Comparison of ENCODE assay signal across 1 cellular context in the genomic region with DNA sequence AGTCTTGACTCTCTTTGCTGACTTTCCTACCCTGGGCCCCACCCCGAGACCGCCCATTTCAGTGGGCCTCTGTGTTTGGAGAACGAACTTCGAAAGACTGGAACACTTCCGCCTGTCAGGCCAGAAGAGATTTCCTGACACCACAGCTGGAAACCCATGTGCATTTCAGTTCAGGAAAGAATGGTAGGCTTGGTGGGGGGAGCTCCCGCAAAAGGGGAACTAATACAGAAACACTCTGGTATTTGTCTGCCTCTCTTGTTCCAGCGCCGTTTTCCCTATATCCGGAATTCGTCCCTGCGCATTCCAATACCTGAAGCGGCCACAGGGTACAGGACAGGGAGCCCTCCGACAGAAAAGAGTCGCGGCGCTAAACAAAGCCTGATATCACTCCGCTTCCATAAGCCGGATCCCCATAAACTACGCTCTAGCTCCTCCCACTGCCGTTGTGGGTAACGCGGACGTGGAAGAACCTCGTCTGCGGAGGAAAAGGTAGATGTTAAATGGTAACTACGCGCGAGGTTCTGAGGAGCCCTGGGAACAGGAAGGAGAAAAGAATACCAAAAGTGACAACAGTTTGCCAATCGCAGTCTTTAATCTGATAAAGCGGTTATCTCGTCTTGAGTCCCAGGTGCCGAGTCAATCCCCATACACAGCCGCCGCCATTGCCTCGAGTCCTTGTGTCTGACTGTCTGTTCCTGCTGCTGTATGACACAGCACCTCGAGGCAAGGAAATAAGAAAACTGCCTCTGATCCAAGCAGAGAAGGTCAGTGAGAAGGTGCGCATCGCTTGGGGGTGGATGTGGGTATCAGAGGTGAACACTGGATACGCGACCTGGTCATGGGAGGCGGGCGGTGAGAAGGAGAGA.
TF ChIP-seq lines count a peak whose summit lies in the region.

A gene (plus strand): TSS at position 432 of the 866 bp plus-strand sequence. CDS start 2,627 bp downstream, outside the sequence.

TF ChIP-seq in HepG2, 621 proteins besides CTCF, POLR2A, EP300 and RAD21 (continued from another document and continues in another):
- TF ChIP-seq, protein P1, sequence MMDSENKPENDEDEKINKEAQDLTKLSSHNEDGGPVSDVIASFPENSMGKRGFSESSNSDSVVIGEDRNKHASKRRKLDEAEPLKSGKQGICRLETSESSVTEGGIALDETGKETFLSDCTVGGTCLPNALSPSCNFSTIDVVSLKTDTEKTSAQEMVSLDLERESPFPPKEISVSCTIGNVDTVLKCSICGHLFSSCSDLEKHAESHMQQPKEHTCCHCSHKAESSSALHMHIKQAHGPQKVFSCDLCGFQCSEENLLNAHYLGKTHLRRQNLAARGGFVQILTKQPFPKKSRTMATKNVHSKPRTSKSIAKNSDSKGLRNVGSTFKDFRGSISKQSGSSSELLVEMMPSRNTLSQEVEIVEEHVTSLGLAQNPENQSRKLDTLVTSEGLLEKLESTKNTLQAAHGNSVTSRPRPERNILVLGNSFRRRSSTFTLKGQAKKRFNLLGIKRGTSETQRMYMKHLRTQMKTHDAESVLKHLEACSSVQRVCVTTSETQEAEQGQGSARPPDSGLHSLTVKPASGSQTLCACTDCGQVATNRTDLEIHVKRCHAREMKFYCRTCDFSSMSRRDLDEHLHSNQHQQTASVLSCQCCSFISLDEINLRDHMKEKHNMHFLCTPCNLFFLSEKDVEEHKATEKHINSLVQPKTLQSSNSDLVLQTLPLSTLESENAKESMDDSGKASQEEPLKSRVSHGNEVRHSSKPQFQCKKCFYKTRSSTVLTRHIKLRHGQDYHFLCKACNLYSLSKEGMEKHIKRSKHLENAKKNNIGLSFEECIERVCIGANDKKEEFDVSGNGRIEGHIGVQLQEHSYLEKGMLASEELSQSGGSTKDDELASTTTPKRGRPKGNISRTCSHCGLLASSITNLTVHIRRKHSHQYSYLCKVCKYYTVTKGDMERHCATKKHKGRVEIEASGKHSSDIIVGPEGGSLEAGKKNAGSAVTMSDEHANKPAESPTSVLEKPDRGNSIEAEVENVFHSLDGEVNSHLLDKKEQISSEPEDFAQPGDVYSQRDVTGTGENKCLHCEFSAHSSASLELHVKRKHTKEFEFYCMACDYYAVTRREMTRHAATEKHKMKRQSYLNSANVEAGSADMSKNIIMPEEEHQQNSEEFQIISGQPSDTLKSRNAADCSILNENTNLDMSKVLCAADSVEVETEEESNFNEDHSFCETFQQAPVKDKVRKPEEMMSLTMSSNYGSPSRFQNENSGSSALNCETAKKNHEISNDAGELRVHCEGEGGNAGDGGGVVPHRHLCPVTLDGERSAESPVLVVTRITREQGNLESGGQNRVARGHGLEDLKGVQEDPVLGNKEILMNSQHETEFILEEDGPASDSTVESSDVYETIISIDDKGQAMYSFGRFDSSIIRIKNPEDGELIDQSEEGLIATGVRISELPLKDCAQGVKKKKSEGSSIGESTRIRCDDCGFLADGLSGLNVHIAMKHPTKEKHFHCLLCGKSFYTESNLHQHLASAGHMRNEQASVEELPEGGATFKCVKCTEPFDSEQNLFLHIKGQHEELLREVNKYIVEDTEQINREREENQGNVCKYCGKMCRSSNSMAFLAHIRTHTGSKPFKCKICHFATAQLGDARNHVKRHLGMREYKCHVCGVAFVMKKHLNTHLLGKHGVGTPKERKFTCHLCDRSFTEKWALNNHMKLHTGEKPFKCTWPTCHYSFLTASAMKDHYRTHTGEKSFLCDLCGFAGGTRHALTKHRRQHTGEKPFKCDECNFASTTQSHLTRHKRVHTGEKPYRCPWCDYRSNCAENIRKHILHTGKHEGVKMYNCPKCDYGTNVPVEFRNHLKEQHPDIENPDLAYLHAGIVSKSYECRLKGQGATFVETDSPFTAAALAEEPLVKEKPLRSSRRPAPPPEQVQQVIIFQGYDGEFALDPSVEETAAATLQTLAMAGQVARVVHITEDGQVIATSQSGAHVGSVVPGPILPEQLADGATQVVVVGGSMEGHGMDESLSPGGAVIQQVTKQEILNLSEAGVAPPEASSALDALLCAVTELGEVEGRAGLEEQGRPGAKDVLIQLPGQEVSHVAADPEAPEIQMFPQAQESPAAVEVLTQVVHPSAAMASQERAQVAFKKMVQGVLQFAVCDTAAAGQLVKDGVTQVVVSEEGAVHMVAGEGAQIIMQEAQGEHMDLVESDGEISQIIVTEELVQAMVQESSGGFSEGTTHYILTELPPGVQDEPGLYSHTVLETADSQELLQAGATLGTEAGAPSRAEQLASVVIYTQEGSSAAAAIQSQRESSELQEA (CRISPR knock-in tag; IDR thresholded peaks at IDR 0.05; ENCODE audit: not compliant biosample characterization): no peak
- TF ChIP-seq ETV6 (CRISPR knock-in tag; conservative IDR thresholded peaks at IDR 0.05): no peak
- no peak for TF ChIP-seq GABPA (IDR thresholded peaks at IDR 0.05; ENCODE audit: low read depth, low read length)
- TF ChIP-seq GABPA (CRISPR knock-in tag; IDR thresholded peaks at IDR 0.05; ENCODE audit: low read depth): peak; percentile 22; the same call in 1 of the 2 replicates
- TF ChIP-seq, protein P2, sequence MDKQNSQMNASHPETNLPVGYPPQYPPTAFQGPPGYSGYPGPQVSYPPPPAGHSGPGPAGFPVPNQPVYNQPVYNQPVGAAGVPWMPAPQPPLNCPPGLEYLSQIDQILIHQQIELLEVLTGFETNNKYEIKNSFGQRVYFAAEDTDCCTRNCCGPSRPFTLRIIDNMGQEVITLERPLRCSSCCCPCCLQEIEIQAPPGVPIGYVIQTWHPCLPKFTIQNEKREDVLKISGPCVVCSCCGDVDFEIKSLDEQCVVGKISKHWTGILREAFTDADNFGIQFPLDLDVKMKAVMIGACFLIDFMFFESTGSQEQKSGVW (CRISPR knock-in tag; IDR thresholded peaks at IDR 0.05; ENCODE audit: borderline replicate concordance): no peak
- TF ChIP-seq, protein P3, sequence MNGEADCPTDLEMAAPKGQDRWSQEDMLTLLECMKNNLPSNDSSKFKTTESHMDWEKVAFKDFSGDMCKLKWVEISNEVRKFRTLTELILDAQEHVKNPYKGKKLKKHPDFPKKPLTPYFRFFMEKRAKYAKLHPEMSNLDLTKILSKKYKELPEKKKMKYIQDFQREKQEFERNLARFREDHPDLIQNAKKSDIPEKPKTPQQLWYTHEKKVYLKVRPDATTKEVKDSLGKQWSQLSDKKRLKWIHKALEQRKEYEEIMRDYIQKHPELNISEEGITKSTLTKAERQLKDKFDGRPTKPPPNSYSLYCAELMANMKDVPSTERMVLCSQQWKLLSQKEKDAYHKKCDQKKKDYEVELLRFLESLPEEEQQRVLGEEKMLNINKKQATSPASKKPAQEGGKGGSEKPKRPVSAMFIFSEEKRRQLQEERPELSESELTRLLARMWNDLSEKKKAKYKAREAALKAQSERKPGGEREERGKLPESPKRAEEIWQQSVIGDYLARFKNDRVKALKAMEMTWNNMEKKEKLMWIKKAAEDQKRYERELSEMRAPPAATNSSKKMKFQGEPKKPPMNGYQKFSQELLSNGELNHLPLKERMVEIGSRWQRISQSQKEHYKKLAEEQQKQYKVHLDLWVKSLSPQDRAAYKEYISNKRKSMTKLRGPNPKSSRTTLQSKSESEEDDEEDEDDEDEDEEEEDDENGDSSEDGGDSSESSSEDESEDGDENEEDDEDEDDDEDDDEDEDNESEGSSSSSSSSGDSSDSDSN (CRISPR knock-in tag; IDR thresholded peaks at IDR 0.05): peak; percentile 40; the same call in 1 of the 2 replicates
- 0 out of 2 replicates have a peak, but pooled peaks have one; percentile 22 for TF ChIP-seq RXRB (CRISPR knock-in tag; IDR thresholded peaks at IDR 0.05; ENCODE audit: borderline replicate concordance)
- TF ChIP-seq MED8 (CRISPR knock-in tag; IDR thresholded peaks at IDR 0.05; ENCODE audit: insufficient replicate concordance): no peak
- TF ChIP-seq GATAD1 (CRISPR knock-in tag; IDR thresholded peaks at IDR 0.05): no peak
- TF ChIP-seq ZMYM4 (CRISPR knock-in tag; IDR thresholded peaks at IDR 0.05): peak; percentile 84
- TF ChIP-seq, protein P4, sequence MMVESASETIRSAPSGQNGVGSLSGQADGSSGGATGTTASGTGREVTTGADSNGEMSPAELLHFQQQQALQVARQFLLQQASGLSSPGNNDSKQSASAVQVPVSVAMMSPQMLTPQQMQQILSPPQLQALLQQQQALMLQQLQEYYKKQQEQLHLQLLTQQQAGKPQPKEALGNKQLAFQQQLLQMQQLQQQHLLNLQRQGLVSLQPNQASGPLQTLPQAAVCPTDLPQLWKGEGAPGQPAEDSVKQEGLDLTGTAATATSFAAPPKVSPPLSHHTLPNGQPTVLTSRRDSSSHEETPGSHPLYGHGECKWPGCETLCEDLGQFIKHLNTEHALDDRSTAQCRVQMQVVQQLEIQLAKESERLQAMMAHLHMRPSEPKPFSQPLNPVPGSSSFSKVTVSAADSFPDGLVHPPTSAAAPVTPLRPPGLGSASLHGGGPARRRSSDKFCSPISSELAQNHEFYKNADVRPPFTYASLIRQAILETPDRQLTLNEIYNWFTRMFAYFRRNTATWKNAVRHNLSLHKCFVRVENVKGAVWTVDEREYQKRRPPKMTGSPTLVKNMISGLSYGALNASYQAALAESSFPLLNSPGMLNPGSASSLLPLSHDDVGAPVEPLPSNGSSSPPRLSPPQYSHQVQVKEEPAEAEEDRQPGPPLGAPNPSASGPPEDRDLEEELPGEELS (CRISPR knock-in tag; IDR thresholded peaks at IDR 0.05): no peak
- TF ChIP-seq, protein P5, sequence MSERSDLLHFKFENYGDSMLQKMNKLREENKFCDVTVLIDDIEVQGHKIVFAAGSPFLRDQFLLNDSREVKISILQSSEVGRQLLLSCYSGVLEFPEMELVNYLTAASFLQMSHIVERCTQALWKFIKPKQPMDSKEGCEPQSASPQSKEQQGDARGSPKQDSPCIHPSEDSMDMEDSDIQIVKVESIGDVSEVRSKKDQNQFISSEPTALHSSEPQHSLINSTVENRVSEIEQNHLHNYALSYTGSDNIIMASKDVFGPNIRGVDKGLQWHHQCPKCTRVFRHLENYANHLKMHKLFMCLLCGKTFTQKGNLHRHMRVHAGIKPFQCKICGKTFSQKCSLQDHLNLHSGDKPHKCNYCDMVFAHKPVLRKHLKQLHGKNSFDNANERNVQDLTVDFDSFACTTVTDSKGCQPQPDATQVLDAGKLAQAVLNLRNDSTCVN (CRISPR knock-in tag; IDR thresholded peaks at IDR 0.05; ENCODE audit: borderline replicate concordance): no peak
- TF ChIP-seq TBP (CRISPR knock-in tag; IDR thresholded peaks at IDR 0.05): no peak
- no peak; the same call in 1 of the 2 replicates for TF ChIP-seq ZSCAN31 (CRISPR knock-in tag; IDR thresholded peaks at IDR 0.05; ENCODE audit: low read depth)
- TF ChIP-seq, protein P6, sequence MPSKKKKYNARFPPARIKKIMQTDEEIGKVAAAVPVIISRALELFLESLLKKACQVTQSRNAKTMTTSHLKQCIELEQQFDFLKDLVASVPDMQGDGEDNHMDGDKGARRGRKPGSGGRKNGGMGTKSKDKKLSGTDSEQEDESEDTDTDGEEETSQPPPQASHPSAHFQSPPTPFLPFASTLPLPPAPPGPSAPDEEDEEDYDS (CRISPR knock-in tag; IDR thresholded peaks at IDR 0.05): peak; percentile 62; the same call in 1 of the 2 replicates
- TF ChIP-seq BCL6 (CRISPR knock-in tag; IDR thresholded peaks at IDR 0.05): 0 out of 2 replicates have a peak, but pooled peaks have one; percentile 2
- TF ChIP-seq FOXM1 (CRISPR knock-in tag; IDR thresholded peaks at IDR 0.05): no peak
- TF ChIP-seq ZNF33B (CRISPR knock-in tag; IDR thresholded peaks at IDR 0.05): no peak
- no peak for TF ChIP-seq JUND (CRISPR knock-in tag; IDR thresholded peaks at IDR 0.05)
- no peak for TF ChIP-seq ZNF672 (CRISPR knock-in tag; IDR thresholded peaks at IDR 0.05)
- no peak for TF ChIP-seq ZNF430 (CRISPR knock-in tag; IDR thresholded peaks at IDR 0.05)
- TF ChIP-seq SCMH1 (CRISPR knock-in tag; IDR thresholded peaks at IDR 0.05; ENCODE audit: borderline replicate concordance): no peak
- TF ChIP-seq FOXO1 (CRISPR knock-in tag; IDR thresholded peaks at IDR 0.05): no peak
- TF ChIP-seq HOXA5 (CRISPR knock-in tag; IDR thresholded peaks at IDR 0.05): no peak
- no peak for TF ChIP-seq NR2F6 (IDR thresholded peaks at IDR 0.05)
- TF ChIP-seq NR2F6 (CRISPR knock-in tag; IDR thresholded peaks at IDR 0.05): no peak
- 0 out of 2 replicates have a peak, but pooled peaks have one; percentile 57 for TF ChIP-seq ZBTB42 (CRISPR knock-in tag; IDR thresholded peaks at IDR 0.05)
- TF ChIP-seq ARNTL (CRISPR knock-in tag; IDR thresholded peaks at IDR 0.05): no peak
- no peak for TF ChIP-seq NFE2L1 (CRISPR knock-in tag; IDR thresholded peaks at IDR 0.05; ENCODE audit: borderline replicate concordance)
- no peak for TF ChIP-seq ZC3H13 (CRISPR knock-in tag; IDR thresholded peaks at IDR 0.05)
- TF ChIP-seq JUN (CRISPR knock-in tag; IDR thresholded peaks at IDR 0.05): no peak
- TF ChIP-seq TMF1 (CRISPR knock-in tag; IDR thresholded peaks at IDR 0.05; ENCODE audit: low read depth): no peak
- TF ChIP-seq, protein P7, sequence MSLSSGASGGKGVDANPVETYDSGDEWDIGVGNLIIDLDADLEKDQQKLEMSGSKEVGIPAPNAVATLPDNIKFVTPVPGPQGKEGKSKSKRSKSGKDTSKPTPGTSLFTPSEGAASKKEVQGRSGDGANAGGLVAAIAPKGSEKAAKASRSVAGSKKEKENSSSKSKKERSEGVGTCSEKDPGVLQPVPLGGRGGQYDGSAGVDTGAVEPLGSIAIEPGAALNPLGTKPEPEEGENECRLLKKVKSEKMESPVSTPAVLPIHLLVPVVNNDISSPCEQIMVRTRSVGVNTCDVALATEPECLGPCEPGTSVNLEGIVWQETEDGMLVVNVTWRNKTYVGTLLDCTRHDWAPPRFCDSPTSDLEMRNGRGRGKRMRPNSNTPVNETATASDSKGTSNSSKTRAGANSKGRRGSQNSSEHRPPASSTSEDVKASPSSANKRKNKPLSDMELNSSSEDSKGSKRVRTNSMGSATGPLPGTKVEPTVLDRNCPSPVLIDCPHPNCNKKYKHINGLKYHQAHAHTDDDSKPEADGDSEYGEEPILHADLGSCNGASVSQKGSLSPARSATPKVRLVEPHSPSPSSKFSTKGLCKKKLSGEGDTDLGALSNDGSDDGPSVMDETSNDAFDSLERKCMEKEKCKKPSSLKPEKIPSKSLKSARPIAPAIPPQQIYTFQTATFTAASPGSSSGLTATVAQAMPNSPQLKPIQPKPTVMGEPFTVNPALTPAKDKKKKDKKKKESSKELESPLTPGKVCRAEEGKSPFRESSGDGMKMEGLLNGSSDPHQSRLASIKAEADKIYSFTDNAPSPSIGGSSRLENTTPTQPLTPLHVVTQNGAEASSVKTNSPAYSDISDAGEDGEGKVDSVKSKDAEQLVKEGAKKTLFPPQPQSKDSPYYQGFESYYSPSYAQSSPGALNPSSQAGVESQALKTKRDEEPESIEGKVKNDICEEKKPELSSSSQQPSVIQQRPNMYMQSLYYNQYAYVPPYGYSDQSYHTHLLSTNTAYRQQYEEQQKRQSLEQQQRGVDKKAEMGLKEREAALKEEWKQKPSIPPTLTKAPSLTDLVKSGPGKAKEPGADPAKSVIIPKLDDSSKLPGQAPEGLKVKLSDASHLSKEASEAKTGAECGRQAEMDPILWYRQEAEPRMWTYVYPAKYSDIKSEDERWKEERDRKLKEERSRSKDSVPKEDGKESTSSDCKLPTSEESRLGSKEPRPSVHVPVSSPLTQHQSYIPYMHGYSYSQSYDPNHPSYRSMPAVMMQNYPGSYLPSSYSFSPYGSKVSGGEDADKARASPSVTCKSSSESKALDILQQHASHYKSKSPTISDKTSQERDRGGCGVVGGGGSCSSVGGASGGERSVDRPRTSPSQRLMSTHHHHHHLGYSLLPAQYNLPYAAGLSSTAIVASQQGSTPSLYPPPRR (CRISPR knock-in tag; IDR thresholded peaks at IDR 0.05; ENCODE audit: borderline replicate concordance): no peak
- TF ChIP-seq ZNF790 (CRISPR knock-in tag; IDR thresholded peaks at IDR 0.05; ENCODE audit: borderline replicate concordance): no peak; the same call in 1 of the 2 replicates
- no peak for TF ChIP-seq ZBTB20 (CRISPR knock-in tag; IDR thresholded peaks at IDR 0.05; ENCODE audit: borderline replicate concordance, low read depth)
- peak; percentile 49; the same call in 1 of the 2 replicates for TF ChIP-seq SALL1 (CRISPR knock-in tag; IDR thresholded peaks at IDR 0.05)
- TF ChIP-seq TSC22D2 (CRISPR knock-in tag; IDR thresholded peaks at IDR 0.05; ENCODE audit: borderline replicate concordance): no peak
- no peak for TF ChIP-seq ZSCAN20 (CRISPR knock-in tag; IDR thresholded peaks at IDR 0.05; ENCODE audit: borderline replicate concordance)
